In the genomic region with DNA sequence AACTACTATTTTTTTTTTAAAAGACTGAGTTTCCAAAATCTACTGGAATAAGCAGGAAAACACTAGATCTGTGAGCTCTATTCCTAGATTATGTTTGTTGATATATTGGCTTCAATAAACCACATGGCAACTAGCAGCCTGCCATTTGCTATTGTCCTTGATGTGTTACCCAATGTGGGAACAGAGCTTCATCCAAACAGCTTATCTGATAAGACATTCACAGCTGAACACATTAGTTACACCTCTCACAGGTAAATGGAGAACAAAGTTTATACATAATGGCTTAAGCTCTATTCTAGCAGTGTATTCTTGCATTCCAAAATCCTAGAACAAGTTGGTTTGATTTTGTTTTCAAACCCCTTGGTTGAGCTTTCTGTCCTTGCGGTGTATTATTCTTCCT, we compare ENCODE assay signal across 8 cellular contexts.
"Had no signal": no experiment of that assay in that cellular context is flagged by ENCODE, and none has a peak within 500 bp of the region (broad histone marks: within the 10 kb centered on the region; RNA-seq: fewer than 3 reads in every experiment).

No MANE protein-coding gene starts in this region.

- H3K4me3 ChIP-seq: GM12878 had no signal

- ATAC-seq: GM12878 had no signal

- DNase-seq: GDM1, GF-D8 had no signal

- FAIRE-seq: G401.6, GM12878, GM12891, GM12892, GM18507, GM19239 had no signal
